10 cellular contexts compared by ENCODE assay signal in the genomic region with DNA sequence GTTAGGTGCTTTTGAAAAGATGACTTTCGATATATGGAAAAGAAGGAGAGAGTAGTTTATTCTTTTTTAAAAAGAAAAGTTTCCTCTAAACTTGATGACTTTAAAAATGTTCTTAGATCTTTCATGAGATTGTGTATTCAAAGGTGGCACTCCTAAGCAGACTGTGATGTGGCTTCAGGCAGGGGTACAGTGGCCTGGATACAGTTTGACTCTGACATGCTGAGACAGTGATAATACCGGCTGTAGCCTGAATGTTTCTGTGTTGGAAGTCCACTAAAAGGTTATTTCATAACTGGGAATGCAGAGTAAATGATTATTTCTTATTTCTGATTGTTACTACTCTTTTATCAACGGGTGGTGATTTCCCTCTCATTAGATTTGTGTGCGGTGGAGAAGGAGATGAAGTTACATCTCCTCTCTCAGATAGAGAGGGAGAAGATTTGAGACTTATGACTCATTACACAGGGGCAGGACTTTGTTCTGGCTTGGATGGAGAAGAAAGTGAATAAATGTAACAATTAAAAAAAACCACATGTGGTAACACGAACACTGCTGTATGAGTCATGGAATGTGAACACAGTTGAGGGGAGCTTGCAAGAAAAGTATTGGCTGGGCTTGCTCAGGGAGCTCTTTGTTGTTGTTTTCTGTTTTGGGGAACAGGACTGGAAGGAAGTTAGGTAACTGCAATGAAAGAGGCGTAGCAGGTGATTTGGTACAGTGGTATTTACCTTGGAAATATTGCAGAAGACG. TPM values are rescaled to one million over a fixed set of nuclear protein-coding genes. Genes with fewer than 3 reads are reported as not detected.
A peak's percentile ranks its signal among the peaks of the same experiment; 100 is the strongest.
DNase-seq lines count a peak whose midpoint lies in the region; ATAC-seq and TF ChIP-seq lines count a peak whose summit lies in the region.
"Had no signal": no experiment of that assay in that cellular context is flagged by ENCODE, and none has a peak within 500 bp of the region (broad histone marks: within the 10 kb centered on the region; RNA-seq: fewer than 3 reads in every experiment).

No MANE protein-coding gene starts in this region.

- TF ChIP-seq CTCF in WTC11 (IDR thresholded peaks at IDR 0.05) (no peak), endodermal cell (conservative IDR thresholded peaks at IDR 0.05) (no peak)

- H3K4me1 ChIP-seq in endodermal cell (ENCODE audit: control insufficient read depth, insufficient read depth, low read length) = no peaks in the 10 kb centered on the region

- H3K36me3 Mint-ChIP-seq in WTC11 (0 out of 2 replicates have a peak, but pooled peaks cover 4% of the 10 kb centered on the region), endodermal cell (ENCODE audit: low read depth) (no peaks in the 10 kb centered on the region)

- no peaks in the 10 kb centered on the region for H3K9me3 ChIP-seq in endodermal cell (ENCODE audit: control insufficient read depth, low read length)
- H3K9me3 ChIP-seq: thoracic aorta had no signal

- ATAC-seq in HG02938 (IDR thresholded peaks at IDR 0.05; ENCODE audit: unreplicated experiment) (peak; percentile 66), WTC11 (peak; percentile 50; the same call in 1 of the 2 replicates), HG03457 (IDR thresholded peaks at IDR 0.05; ENCODE audit: unreplicated experiment) (no peak)
- ATAC-seq: K562 had no signal

- H3K9ac ChIP-seq in endodermal cell (ENCODE audit: extremely low read depth, low read length, poor library complexity, severe bottlenecking) = no peak overlapping the region

- H3K27ac Mint-ChIP-seq in WTC11 (peak overlapping the region; percentile 8), endodermal cell (no peak overlapping the region)

- no peak overlapping the region for H3K27ac ChIP-seq in endodermal cell (ENCODE audit: low read depth, low read length)
- H3K27ac ChIP-seq: thoracic aorta had no signal

- no peaks in the 10 kb centered on the region for H3K27me3 ChIP-seq in endodermal cell (ENCODE audit: control insufficient read depth, insufficient read depth, low read length, poor library complexity, severe bottlenecking)

- H3K36me3 ChIP-seq in endodermal cell (ENCODE audit: control insufficient read depth, insufficient read depth, low read length) = no peaks in the 10 kb centered on the region
- H3K36me3 ChIP-seq: thoracic aorta had no signal

- POLR2A ChIA-PET in WTC11 (lab: Charles Lee) = no interaction called here

- H3K4me3 Mint-ChIP-seq in WTC11 (no peak overlapping the region), endodermal cell (no peak overlapping the region)

- H3K9me3 Mint-ChIP-seq in WTC11 (no peaks in the 10 kb centered on the region), endodermal cell (no peaks in the 10 kb centered on the region)

- peak; percentile 88 for DNase-seq in Daoy (ENCODE audit: low read depth)
- DNase-seq in WTC11 (ENCODE audit: low spot score) = no peak
- peak; percentile 85 for DNase-seq in fibroblast of the conjunctiva (ENCODE audit: low read depth)
- DNase-seq in UCSD-AML1 (lab: John Stamatoyannopoulos, UW; ENCODE audit: unreplicated experiment) = no peak
- no peak for DNase-seq in endodermal cell
- DNase-seq in NCI-H526 (lab: John Stamatoyannopoulos, UW) = no peak

- CTCF ChIA-PET in WTC11 (lab: Charles Lee) = no interaction called here

- no peak overlapping the region for H3K4me3 ChIP-seq in endodermal cell (ENCODE audit: low read length)
- H3K4me3 ChIP-seq: K562, thoracic aorta had no signal

- peaks cover 7% of the 10 kb centered on the region for H3K4me1 Mint-ChIP-seq in WTC11
- H3K4me1 Mint-ChIP-seq in endodermal cell = no peaks in the 10 kb centered on the region

- H3K27me3 Mint-ChIP-seq in WTC11 (ENCODE audit: low read depth) (no peaks in the 10 kb centered on the region), endodermal cell (ENCODE audit: insufficient read depth) (no peaks in the 10 kb centered on the region)

- 93% methylated on average over 7 of the region's 7 CpGs; no CpG with 5 or more reads in 1 of the 2 experiments for WGBS in endodermal cell (ENCODE audit: insufficient coverage in 1 of 2, insufficient read length in 1 of 2), 2 experiments

TF ChIP-seq in WTC11, 78 proteins besides CTCF, POLR2A, EP300 and RAD21:
- TF ChIP-seq, protein P1, sequence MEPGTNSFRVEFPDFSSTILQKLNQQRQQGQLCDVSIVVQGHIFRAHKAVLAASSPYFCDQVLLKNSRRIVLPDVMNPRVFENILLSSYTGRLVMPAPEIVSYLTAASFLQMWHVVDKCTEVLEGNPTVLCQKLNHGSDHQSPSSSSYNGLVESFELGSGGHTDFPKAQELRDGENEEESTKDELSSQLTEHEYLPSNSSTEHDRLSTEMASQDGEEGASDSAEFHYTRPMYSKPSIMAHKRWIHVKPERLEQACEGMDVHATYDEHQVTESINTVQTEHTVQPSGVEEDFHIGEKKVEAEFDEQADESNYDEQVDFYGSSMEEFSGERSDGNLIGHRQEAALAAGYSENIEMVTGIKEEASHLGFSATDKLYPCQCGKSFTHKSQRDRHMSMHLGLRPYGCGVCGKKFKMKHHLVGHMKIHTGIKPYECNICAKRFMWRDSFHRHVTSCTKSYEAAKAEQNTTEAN (CRISPR knock-in tag; IDR thresholded peaks at IDR 0.05) = no peak
- TF ChIP-seq, protein P2, sequence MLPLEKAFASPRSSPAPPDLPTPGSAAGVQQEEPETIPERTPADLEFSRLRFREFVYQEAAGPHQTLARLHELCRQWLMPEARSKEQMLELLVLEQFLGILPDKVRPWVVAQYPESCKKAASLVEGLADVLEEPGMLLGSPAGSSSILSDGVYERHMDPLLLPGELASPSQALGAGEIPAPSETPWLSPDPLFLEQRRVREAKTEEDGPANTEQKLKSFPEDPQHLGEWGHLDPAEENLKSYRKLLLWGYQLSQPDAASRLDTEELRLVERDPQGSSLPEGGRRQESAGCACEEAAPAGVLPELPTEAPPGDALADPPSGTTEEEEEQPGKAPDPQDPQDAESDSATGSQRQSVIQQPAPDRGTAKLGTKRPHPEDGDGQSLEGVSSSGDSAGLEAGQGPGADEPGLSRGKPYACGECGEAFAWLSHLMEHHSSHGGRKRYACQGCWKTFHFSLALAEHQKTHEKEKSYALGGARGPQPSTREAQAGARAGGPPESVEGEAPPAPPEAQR (CRISPR knock-in tag; IDR thresholded peaks at IDR 0.05) = no peak
- TF ChIP-seq, protein P3, sequence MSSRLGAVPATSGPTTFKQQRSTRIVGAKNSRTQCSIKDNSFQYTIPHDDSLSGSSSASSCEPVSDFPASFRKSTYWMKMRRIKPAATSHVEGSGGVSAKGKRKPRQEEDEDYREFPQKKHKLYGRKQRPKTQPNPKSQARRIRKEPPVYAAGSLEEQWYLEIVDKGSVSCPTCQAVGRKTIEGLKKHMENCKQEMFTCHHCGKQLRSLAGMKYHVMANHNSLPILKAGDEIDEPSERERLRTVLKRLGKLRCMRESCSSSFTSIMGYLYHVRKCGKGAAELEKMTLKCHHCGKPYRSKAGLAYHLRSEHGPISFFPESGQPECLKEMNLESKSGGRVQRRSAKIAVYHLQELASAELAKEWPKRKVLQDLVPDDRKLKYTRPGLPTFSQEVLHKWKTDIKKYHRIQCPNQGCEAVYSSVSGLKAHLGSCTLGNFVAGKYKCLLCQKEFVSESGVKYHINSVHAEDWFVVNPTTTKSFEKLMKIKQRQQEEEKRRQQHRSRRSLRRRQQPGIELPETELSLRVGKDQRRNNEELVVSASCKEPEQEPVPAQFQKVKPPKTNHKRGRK (CRISPR knock-in tag; IDR thresholded peaks at IDR 0.05; ENCODE audit: borderline replicate concordance) = no peak
- TF ChIP-seq, protein P4, sequence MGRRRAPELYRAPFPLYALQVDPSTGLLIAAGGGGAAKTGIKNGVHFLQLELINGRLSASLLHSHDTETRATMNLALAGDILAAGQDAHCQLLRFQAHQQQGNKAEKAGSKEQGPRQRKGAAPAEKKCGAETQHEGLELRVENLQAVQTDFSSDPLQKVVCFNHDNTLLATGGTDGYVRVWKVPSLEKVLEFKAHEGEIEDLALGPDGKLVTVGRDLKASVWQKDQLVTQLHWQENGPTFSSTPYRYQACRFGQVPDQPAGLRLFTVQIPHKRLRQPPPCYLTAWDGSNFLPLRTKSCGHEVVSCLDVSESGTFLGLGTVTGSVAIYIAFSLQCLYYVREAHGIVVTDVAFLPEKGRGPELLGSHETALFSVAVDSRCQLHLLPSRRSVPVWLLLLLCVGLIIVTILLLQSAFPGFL (CRISPR knock-in tag; IDR thresholded peaks at IDR 0.05; ENCODE audit: borderline replicate concordance) = no peak
- no peak for TF ChIP-seq RORB (CRISPR knock-in tag; IDR thresholded peaks at IDR 0.05)
- TF ChIP-seq, protein P5, sequence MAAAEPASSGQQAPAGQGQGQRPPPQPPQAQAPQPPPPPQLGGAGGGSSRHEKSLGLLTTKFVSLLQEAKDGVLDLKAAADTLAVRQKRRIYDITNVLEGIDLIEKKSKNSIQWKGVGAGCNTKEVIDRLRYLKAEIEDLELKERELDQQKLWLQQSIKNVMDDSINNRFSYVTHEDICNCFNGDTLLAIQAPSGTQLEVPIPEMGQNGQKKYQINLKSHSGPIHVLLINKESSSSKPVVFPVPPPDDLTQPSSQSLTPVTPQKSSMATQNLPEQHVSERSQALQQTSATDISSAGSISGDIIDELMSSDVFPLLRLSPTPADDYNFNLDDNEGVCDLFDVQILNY (CRISPR knock-in tag; IDR thresholded peaks at IDR 0.05) = no peak
- TF ChIP-seq TCF7 (CRISPR knock-in tag; IDR thresholded peaks at IDR 0.05; ENCODE audit: low read depth) = no peak
- no peak for TF ChIP-seq ZBTB21 (CRISPR knock-in tag; IDR thresholded peaks at IDR 0.05; ENCODE audit: borderline replicate concordance)

RNA-seq across cellular contexts. Expression of a gene that starts 21.6 kb away (rescaled TPM):
- total RNA-seq in Daoy (2014; rRNA removed; shearing (Covaris generic)) = not detected in 2 replicates
- total RNA-seq in WTC11 (2021) (14.1 to 17.8 TPM (median 15.7 TPM) in 3 replicates), endodermal cell (1 to 10 TPM in 1 of 2 donors, under 1 TPM in 1; 0.64 to 2.3 TPM)
- 3.1 TPM for polyA plus RNA-seq in endodermal cell (2013, experiment 1 of 2)
- polyA plus RNA-seq in endodermal cell (2013, experiment 2 of 2) = 0.70 TPM
- total RNA-seq: thoracic aorta had no signal
- polyA plus RNA-seq: K562 had no signal

Comparison
In these comparisons a context has a peak if more than half of its experiments do, and no peak if none do; other contexts are left out.
1. DNase-seq: peak in Daoy (single experiment) and fibroblast of the conjunctiva (single experiment); none in WTC11 (single experiment), UCSD-AML1 (single experiment), endodermal cell (single experiment) and NCI-H526 (0 of 2).